In genomic region chr1:205191127-205191577, GRCh38 we compare ENCODE assay signal across 15 cellular contexts. TPM values are rescaled to one million over a fixed set of nuclear protein-coding genes. Genes with fewer than 3 reads are reported as not detected.
DNase-seq lines count a peak whose midpoint lies in the region; ATAC-seq and TF ChIP-seq lines count a peak whose summit lies in the region.
"Had no signal": no experiment of that assay in that cellular context is flagged by ENCODE, and none has a peak within 500 bp of the region (broad histone marks: within the 10 kb centered on the region; RNA-seq: fewer than 3 reads in every experiment).

No MANE protein-coding gene starts in this region.

- no peak overlapping the region for H3K56ac ChIP-seq in IMR-90 (ENCODE audit: extremely low read depth, insufficient read depth, low read length)

- no peak overlapping the region for H3K4me3 Mint-ChIP-seq in mesothelial cell of epicardium
- no peak overlapping the region for H3K4me3 Mint-ChIP-seq in activated T-cell treated with anti-CD3 and anti-CD28 coated beads, Interleukin-2, amount 50 U/mL, for 4 hours
- H3K4me3 Mint-ChIP-seq: activated T-cell treated with anti-CD3 and anti-CD28 coated beads, Interleukin-2, amount 50 U/mL, for 24 hours; CD14-positive monocyte had no signal

- TF ChIP-seq POLR2A in IMR-90 (IDR thresholded peaks at IDR 0.05; ENCODE audit: low read depth, low read length): no peak

- no peaks in the 10 kb centered on the region for H3K9me3 Mint-ChIP-seq in mesothelial cell of epicardium
- H3K9me3 Mint-ChIP-seq in activated T-cell treated with anti-CD3 and anti-CD28 coated beads, Interleukin-2, amount 50 U/mL, for 4 hours: no peaks in the 10 kb centered on the region
- H3K9me3 Mint-ChIP-seq: CD14-positive monocyte had no signal

- TF ChIP-seq RAD21 in IMR-90 (IDR thresholded peaks at IDR 0.05; ENCODE audit: low read length): no peak

- peak overlapping the region; percentile 65; the same call in 1 of the 2 replicates for H2BK20ac ChIP-seq in IMR-90 (ENCODE audit: low read depth, low read length)

- no peaks in the 10 kb centered on the region for H3K27me3 Mint-ChIP-seq in mesothelial cell of epicardium (ENCODE audit: low read depth)
- H3K27me3 Mint-ChIP-seq in activated T-cell treated with anti-CD3 and anti-CD28 coated beads, Interleukin-2, amount 50 U/mL, for 4 hours (ENCODE audit: low read depth): no peaks in the 10 kb centered on the region
- H3K27me3 Mint-ChIP-seq: activated T-cell treated with anti-CD3 and anti-CD28 coated beads, Interleukin-2, amount 50 U/mL, for 24 hours had no signal

- CTCF ChIA-PET in IMR-90 (lab: Yijun Ruan, JAX): no interaction called here

- H2AK5ac ChIP-seq in IMR-90 (ENCODE audit: low read depth, low read length): no peak overlapping the region

- H3K27ac ChIP-seq in IMR-90 (ENCODE audit: insufficient read depth, low read length) (peak overlapping the region; percentile 42; the same call in 1 of the 2 replicates), fibroblast of lung (ENCODE audit: insufficient read depth, low read length) (no peak overlapping the region)
- H3K27ac ChIP-seq: brain microvascular endothelial cell, stomach had no signal

- H3K4me3 ChIP-seq in IMR-90 (ENCODE audit: insufficient read depth, low read depth, low read length) (no peak overlapping the region), fibroblast of lung (replicated peaks in 1 of 4; ENCODE audit: control extremely low read depth in 1 of 4, insufficient read depth in 1 of 4, low read depth in 3 of 4, low read length in 4 of 4) (peak overlapping the region in 1 of 4 experiments; percentile 3)
- H3K4me3 ChIP-seq: stomach had no signal

- 24% methylated on average over 3 of the region's 6 CpGs; no CpG with 5 or more reads in 1 of the 2 experiments for WGBS in IMR-90 (ENCODE audit: extremely low coverage in 2 of 2, insufficient read length in 1 of 2), 2 experiments

- H3K4me1 Mint-ChIP-seq in mesothelial cell of epicardium: peaks cover 41% of the 10 kb centered on the region
- H3K4me1 Mint-ChIP-seq in activated T-cell treated with anti-CD3 and anti-CD28 coated beads, Interleukin-2, amount 50 U/mL, for 4 hours (ENCODE audit: low read depth): peaks cover 48% of the 10 kb centered on the region

- H3K4me2 ChIP-seq in IMR-90 (ENCODE audit: low read depth, low read length) (peak overlapping the region; percentile 78), fibroblast of lung (ENCODE audit: extremely low read depth, insufficient read depth, low read length) (peak overlapping the region; percentile 46)

- peak overlapping the region; percentile 68 for H3K27ac Mint-ChIP-seq in mesothelial cell of epicardium
- H3K27ac Mint-ChIP-seq: activated T-cell treated with anti-CD3 and anti-CD28 coated beads, Interleukin-2, amount 50 U/mL, for 24 hours had no signal

- H4K20me1 ChIP-seq in IMR-90 (ENCODE audit: insufficient read depth, low read length) (peaks cover 43% of the 10 kb centered on the region), fibroblast of lung (ENCODE audit: control insufficient read depth, extremely low read depth, insufficient read depth, low read length) (no peaks in the 10 kb centered on the region)

- H2BK15ac ChIP-seq in IMR-90 (ENCODE audit: low read depth, low read length): 0 out of 3 replicates have a peak overlapping the region, but pooled peaks have one; percentile 5

- peak overlapping the region; percentile 33 for H2AK9ac ChIP-seq in IMR-90 (replicated peaks; ENCODE audit: low read depth, low read length, poor library complexity)

- peaks cover 20% of the 10 kb centered on the region for H3K9me1 ChIP-seq in IMR-90 (ENCODE audit: insufficient read depth, low read length)

- peak overlapping the region; percentile 33 for H3K14ac ChIP-seq in IMR-90 (replicated peaks; ENCODE audit: low read depth, low read length)

- ATAC-seq in IMR-90 (ENCODE audit: low read depth) (peak; percentile 71), HG02763 (IDR thresholded peaks at IDR 0.05; ENCODE audit: unreplicated experiment) (no peak), HG03571 (IDR thresholded peaks at IDR 0.05; ENCODE audit: unreplicated experiment) (no peak)
- ATAC-seq in activated T-cell treated with anti-CD3 and anti-CD28 coated beads, Interleukin-2, amount 50 U/mL, for 4 hours: no peak

- no TSS peak for BruUV-seq in IMR-90 (replicated peaks; lab: Mats Ljungman, UMichigan)

- POLR2A ChIA-PET in IMR-90 (lab: Charles Lee; ENCODE audit: unreplicated experiment): no interaction called here

- H4K8ac ChIP-seq in IMR-90 (ENCODE audit: low read depth in 2 of 2, low read length in 2 of 2): no peak overlapping the region

- no peak for TF ChIP-seq CTCF in IMR-90 (conservative IDR thresholded peaks at IDR 0.05; ENCODE audit: low read depth, low read length)
- no peak for TF ChIP-seq CTCF in fibroblast of lung (conservative IDR thresholded peaks at IDR 0.05 in 1 of 2, IDR thresholded peaks at IDR 0.05 in 1 of 2; ENCODE audit: low read depth in 1 of 2, low read length in 2 of 2)
- no peak for TF ChIP-seq CTCF in mesothelial cell of epicardium (IDR thresholded peaks at IDR 0.05; ENCODE audit: unreplicated experiment)

- H3K36me3 ChIP-seq in IMR-90 (ENCODE audit: control insufficient read depth, insufficient read depth, low read length) (peaks cover 3% of the 10 kb centered on the region; the same call in 1 of the 2 replicates), fibroblast of lung (ENCODE audit: control insufficient read depth, insufficient read depth, low read length) (peaks cover 4% of the 10 kb centered on the region)
- H3K36me3 ChIP-seq: brain microvascular endothelial cell had no signal

- peaks cover 18% of the 10 kb centered on the region for H3K4me1 ChIP-seq in IMR-90 (ENCODE audit: control insufficient read depth, insufficient read depth, low read length)
- no peaks in the 10 kb centered on the region for H3K4me1 ChIP-seq in fibroblast of lung (ENCODE audit: control insufficient read depth, extremely low read depth, insufficient read depth, low read length)

- H3K79me1 ChIP-seq in IMR-90 (ENCODE audit: low read depth in 1 of 2, low read length in 2 of 2): peaks cover 65 to 88% of the 10 kb centered on the region in 2 experiments

- H3K18ac ChIP-seq in IMR-90 (ENCODE audit: low read depth, low read length): no peak overlapping the region; the same call in 1 of the 2 replicates

- H3K4ac ChIP-seq in IMR-90 (ENCODE audit: low read depth, low read length): peak overlapping the region; percentile 11; the same call in 1 of the 2 replicates

- dilution Hi-C loops in IMR-90 (cut with HindIII; ENCODE audit: low sequenced_read_pairs, unreplicated experiment): no loop called here

- H3K36me3 Mint-ChIP-seq in mesothelial cell of epicardium: peaks cover 3% of the 10 kb centered on the region
- peaks cover 21% of the 10 kb centered on the region for H3K36me3 Mint-ChIP-seq in activated T-cell treated with anti-CD3 and anti-CD28 coated beads, Interleukin-2, amount 50 U/mL, for 4 hours (ENCODE audit: insufficient read depth)

- H3K9ac ChIP-seq in IMR-90 (ENCODE audit: low read depth, low read length) (no peak overlapping the region), fibroblast of lung (ENCODE audit: insufficient read depth, low read length) (no peak overlapping the region)

- in situ Hi-C loops in IMR-90 (cut with MboI; ENCODE audit: low sequenced_read_pairs): no loop called here

- peak overlapping the region; percentile 14 for H2BK5ac ChIP-seq in IMR-90 (ENCODE audit: low read depth, low read length, poor library complexity, severe bottlenecking)

- H3K23ac ChIP-seq in IMR-90 (ENCODE audit: low read depth, low read length): peak overlapping the region; percentile 86; the same call in 1 of the 2 replicates

- no peak overlapping the region for H4K91ac ChIP-seq in IMR-90 (ENCODE audit: insufficient read depth, low read depth, low read length)

- DNase-seq in AG20443 (ENCODE audit: low spot score): peak; percentile 28
- peak; percentile 34 for DNase-seq in IMR-90
- peak; percentile 37 to 50 for DNase-seq in fibroblast of lung (ENCODE audit: low read depth in 2 of 2)
- DNase-seq in mesothelial cell of epicardium (ENCODE audit: low spot score in 2 of 2, unreplicated experiment in 2 of 2): no peak
- no peak for DNase-seq in activated gamma-delta T cell treated with Interleukin-2 at 50 U/mL for 16 hours
- no peak for DNase-seq in activated T-cell treated with anti-CD3 and anti-CD28 coated beads, Interleukin-2, amount 50 U/mL, for 4 hours
- DNase-seq: activated CD4-positive, CD25-positive, alpha-beta regulatory T cell treated with anti-CD3 and anti-CD28 coated beads, Interleukin-2, amount 50 U/mL, for 72 hours; activated T-cell treated with anti-CD3 and anti-CD28 coated beads, Interleukin-2, amount 50 U/mL, for 24 hours; brain microvascular endothelial cell; NCI-H2081; right cardiac atrium; stomach had no signal

- no peaks in the 10 kb centered on the region for H3K27me3 ChIP-seq in IMR-90 (ENCODE audit: control insufficient read depth, insufficient read depth, low read length)
- H3K27me3 ChIP-seq in fibroblast of lung (ENCODE audit: control insufficient read depth, insufficient read depth, low read length): no peaks in the 10 kb centered on the region
- H3K27me3 ChIP-seq: brain microvascular endothelial cell, stomach had no signal

- intact Hi-C loops in IMR-90 (cut with micrococcal nuclease): no loop called here

- H4K5ac ChIP-seq in IMR-90 (ENCODE audit: low read depth, low read length): no peak overlapping the region

- H2AFZ ChIP-seq in IMR-90 (replicated peaks; ENCODE audit: low read length, poor library complexity) (no peak overlapping the region), fibroblast of lung (ENCODE audit: low read length) (no peak overlapping the region)

- peaks cover 57% of the 10 kb centered on the region for H3K79me2 ChIP-seq in fibroblast of lung (ENCODE audit: control insufficient read depth, insufficient read depth, low read length)

- peak overlapping the region; percentile 33; the same call in 1 of the 2 replicates for H2BK120ac ChIP-seq in IMR-90 (ENCODE audit: low read depth, low read length)

- H3K9me3 ChIP-seq in IMR-90 (ENCODE audit: control insufficient read depth, insufficient read depth, low read length) (no peaks in the 10 kb centered on the region), fibroblast of lung (ENCODE audit: control insufficient read depth, insufficient read depth, low read depth, low read length) (no peaks in the 10 kb centered on the region)
- H3K9me3 ChIP-seq: stomach had no signal

RNA-seq across cellular contexts. Expression of gene DSTYK, which starts 20.4 kb away (rescaled TPM):
- 18.3 and 19.2 TPM in 2 replicates for total RNA-seq in IMR-90 (2012; rRNA removed)
- 7.2 and 8.0 TPM in 2 replicates for polyA plus RNA-seq in IMR-90 (2012; rRNA removed)
- polyA plus RNA-seq in IMR-90 (2012; cell fraction: cytosol; rRNA removed): 2.9 and 3.2 TPM in 2 replicates
- 1.8 and 5.1 TPM in 2 replicates for polyA plus RNA-seq in IMR-90 (2012; cell fraction: nucleus; rRNA removed; ENCODE audit: low replicate concordance)
- 24.9 and 42.6 TPM in 2 replicates for total RNA-seq in fibroblast of lung
- polyA plus RNA-seq in fibroblast of lung: 20.6 and 24.5 TPM in 2 replicates
- 13.4 and 17.6 TPM in 2 replicates for polyA plus RNA-seq in fibroblast of lung (2012)
- 11.4 and 14.1 TPM in 2 replicates for polyA minus RNA-seq in fibroblast of lung (ENCODE audit: low replicate concordance)
- total RNA-seq in mesothelial cell of epicardium: 18.3 to 19.5 TPM (median 18.3 TPM) in 3 replicates
- total RNA-seq in activated T-cell treated with anti-CD3 and anti-CD28 coated beads, Interleukin-2, amount 50 U/mL, for 4 hours: 10 to 100 TPM; 13.8 to 15.9 (median 15.0) TPM

RNA-seq across cellular contexts. Expression of gene TMCC2, which starts 36.6 kb away (rescaled TPM):
- 2.0 and 2.2 TPM in 2 replicates for total RNA-seq in IMR-90 (2012; rRNA removed)
- 4.2 and 4.6 TPM in 2 replicates for polyA plus RNA-seq in IMR-90 (2012; rRNA removed)
- polyA plus RNA-seq in IMR-90 (2012; cell fraction: cytosol; rRNA removed): 4.5 and 5.0 TPM in 2 replicates
- polyA plus RNA-seq in IMR-90 (2012; cell fraction: nucleus; rRNA removed; ENCODE audit: low replicate concordance): 4.4 and 7.7 TPM in 2 replicates
- total RNA-seq in fibroblast of lung: 4.1 and 6.9 TPM in 2 replicates
- polyA plus RNA-seq in fibroblast of lung: 2.3 and 2.5 TPM in 2 replicates
- 2.9 and 3.3 TPM in 2 replicates for polyA plus RNA-seq in fibroblast of lung (2012)
- polyA minus RNA-seq in fibroblast of lung (ENCODE audit: low replicate concordance): 3.8 and 9.3 TPM in 2 replicates
- total RNA-seq in mesothelial cell of epicardium: 6.1 to 6.8 TPM (median 6.5 TPM) in 3 replicates
- total RNA-seq in activated T-cell treated with anti-CD3 and anti-CD28 coated beads, Interleukin-2, amount 50 U/mL, for 4 hours: 10 to 100 TPM in 2 of 3 donors, 1 to 10 TPM in 1; 7.8 to 13.6 (median 11.5) TPM

Comparison
In these comparisons a context has a peak if more than half of its experiments do, and no peak if none do; other contexts are left out.
1. DNase-seq: peak in AG20443 (single experiment), IMR-90 (single experiment) and fibroblast of lung (2 of 2); none in mesothelial cell of epicardium (0 of 2), activated gamma-delta T cell treated with Interleukin-2 at 50 U/mL for 16 hours (single experiment) and activated T-cell treated with anti-CD3 and anti-CD28 coated beads, Interleukin-2, amount 50 U/mL, for 4 hours (single experiment).